8 cellular contexts compared by ENCODE assay signal in genomic region chr22:36386351-36386899, GRCh38. TPM values are rescaled to one million over a fixed set of nuclear protein-coding genes. Genes with fewer than 3 reads are reported as not detected.
DNase-seq lines count a peak whose midpoint lies in the region; ATAC-seq and TF ChIP-seq lines count a peak whose summit lies in the region.

No MANE protein-coding gene starts in this region.

- H3K4me1 ChIP-seq in heart left ventricle (peaks cover 5 to 73% (median 43%) of the 10 kb centered on the region in 12 donors), prostate gland (replicated peaks) (peaks cover 14% of the 10 kb centered on the region)

- peaks cover 41% of the 10 kb centered on the region for H3K4me1 Mint-ChIP-seq in activated naive CD4-positive, alpha-beta T cell treated with anti-CD3 and anti-CD28 coated beads, Interleukin-2, amount 50 U/mL, for 24 hours

- intact Hi-C loops in heart left ventricle (cut with DNase I) (loop anchor here (2.0 to 10.0 kb wide), 14 partner anchors 14 to 81 kb away; no protein-coding TSS in a partner anchor), prostate gland (cut with DNase I) (loop anchor here (2.0 to 5.0 kb wide), 2 partner anchors 58 to 81 kb away; no protein-coding TSS in a partner anchor)

- H3K4me3 ChIP-seq in heart left ventricle (peak overlapping the region; percentile 72 to 99 (median 96)), prostate gland (peak overlapping the region; percentile 99)

- H3K36me3 Mint-ChIP-seq in activated naive CD4-positive, alpha-beta T cell treated with anti-CD3 and anti-CD28 coated beads, Interleukin-2, amount 50 U/mL, for 24 hours = peaks cover 21% of the 10 kb centered on the region

- peak overlapping the region; percentile 99 for H3K27ac Mint-ChIP-seq in activated naive CD4-positive, alpha-beta T cell treated with anti-CD3 and anti-CD28 coated beads, Interleukin-2, amount 50 U/mL, for 24 hours

- DNase-seq in DMS153 treated with DMSO at 0.1 percent for 48 hours (lab: John Stamatoyannopoulos, UW; ENCODE audit: unreplicated experiment) (peak; percentile 53), NCI-H2029 treated with DMSO at 0.1 percent for 48 hours (lab: John Stamatoyannopoulos, UW) (peak; percentile 85), heart left ventricle (peak in 2 of 5 donors; percentile 38 to 71), prostate gland (ENCODE audit: low spot score) (peak; percentile 44), NCI-H187 treated with DMSO at 0.1 percent for 48 hours (lab: John Stamatoyannopoulos, UW) (no peak), NCI-H1048 (lab: John Stamatoyannopoulos, UW) (no peak)

- H3K27ac ChIP-seq in heart left ventricle (peak overlapping the region; percentile 95 to 99 (median 98)), prostate gland (peak overlapping the region; percentile 99 to 100)

- no peaks in the 10 kb centered on the region for H3K9me3 ChIP-seq in heart left ventricle
- no peaks in the 10 kb centered on the region for H3K9me3 ChIP-seq in prostate gland

- H3K36me3 ChIP-seq in heart left ventricle (peaks cover 0 to 39% (median 19%) of the 10 kb centered on the region in 9 donors), prostate gland (no peaks in the 10 kb centered on the region)

- TF ChIP-seq CTCF in heart left ventricle (IDR thresholded peaks at IDR 0.05) = peak in 1 of 12 donors; percentile 6
- TF ChIP-seq CTCF in prostate gland (IDR thresholded peaks at IDR 0.05) = no peak

- no peaks in the 10 kb centered on the region for H3K27me3 Mint-ChIP-seq in activated naive CD4-positive, alpha-beta T cell treated with anti-CD3 and anti-CD28 coated beads, Interleukin-2, amount 50 U/mL, for 24 hours

- TF ChIP-seq POLR2A in heart left ventricle (IDR thresholded peaks at IDR 0.05) = no peak
- peak; percentile 45 for TF ChIP-seq POLR2A in prostate gland (IDR thresholded peaks at IDR 0.05)

- WGBS in heart left ventricle, 4 donors = 1 to 2% (median 1%) methylated on average over 17 to 18 of the region's 18 CpGs
- WGBS in prostate gland = under 1% methylated on average over 18 of the region's 18 CpGs

- H3K27me3 ChIP-seq in heart left ventricle = no peaks in the 10 kb centered on the region
- no peaks in the 10 kb centered on the region for H3K27me3 ChIP-seq in prostate gland (replicated peaks; ENCODE audit: insufficient read depth)

- H3K9me3 Mint-ChIP-seq in activated naive CD4-positive, alpha-beta T cell treated with anti-CD3 and anti-CD28 coated beads, Interleukin-2, amount 50 U/mL, for 24 hours = no peaks in the 10 kb centered on the region

- H3K4me3 Mint-ChIP-seq in activated naive CD4-positive, alpha-beta T cell treated with anti-CD3 and anti-CD28 coated beads, Interleukin-2, amount 50 U/mL, for 24 hours = peak overlapping the region; percentile 100

- peak; percentile 28 for ATAC-seq in GM21529 (IDR thresholded peaks at IDR 0.05; ENCODE audit: unreplicated experiment)
- peak in 2 of 4 donors; percentile 1 to 8 for ATAC-seq in heart left ventricle

RNA-seq across cellular contexts. Expression of gene MYH9, which starts 1.3 kb away (rescaled TPM):
- total RNA-seq in heart left ventricle (100 to 1,000 TPM; 126 to 482 (median 238) TPM), prostate gland (100 to 1,000 TPM; 295 to 329 TPM)
- polyA plus RNA-seq in heart left ventricle = 100 to 1,000 TPM; 109 to 407 TPM

Comparison
In these comparisons a context has a peak if more than half of its experiments do, and no peak if none do; other contexts are left out.
1. DNase-seq: peak in DMS153 treated with DMSO at 0.1 percent for 48 hours (single experiment), NCI-H2029 treated with DMSO at 0.1 percent for 48 hours (single experiment) and prostate gland (single experiment); none in NCI-H187 treated with DMSO at 0.1 percent for 48 hours (single experiment) and NCI-H1048 (single experiment).